In the genomic region with DNA sequence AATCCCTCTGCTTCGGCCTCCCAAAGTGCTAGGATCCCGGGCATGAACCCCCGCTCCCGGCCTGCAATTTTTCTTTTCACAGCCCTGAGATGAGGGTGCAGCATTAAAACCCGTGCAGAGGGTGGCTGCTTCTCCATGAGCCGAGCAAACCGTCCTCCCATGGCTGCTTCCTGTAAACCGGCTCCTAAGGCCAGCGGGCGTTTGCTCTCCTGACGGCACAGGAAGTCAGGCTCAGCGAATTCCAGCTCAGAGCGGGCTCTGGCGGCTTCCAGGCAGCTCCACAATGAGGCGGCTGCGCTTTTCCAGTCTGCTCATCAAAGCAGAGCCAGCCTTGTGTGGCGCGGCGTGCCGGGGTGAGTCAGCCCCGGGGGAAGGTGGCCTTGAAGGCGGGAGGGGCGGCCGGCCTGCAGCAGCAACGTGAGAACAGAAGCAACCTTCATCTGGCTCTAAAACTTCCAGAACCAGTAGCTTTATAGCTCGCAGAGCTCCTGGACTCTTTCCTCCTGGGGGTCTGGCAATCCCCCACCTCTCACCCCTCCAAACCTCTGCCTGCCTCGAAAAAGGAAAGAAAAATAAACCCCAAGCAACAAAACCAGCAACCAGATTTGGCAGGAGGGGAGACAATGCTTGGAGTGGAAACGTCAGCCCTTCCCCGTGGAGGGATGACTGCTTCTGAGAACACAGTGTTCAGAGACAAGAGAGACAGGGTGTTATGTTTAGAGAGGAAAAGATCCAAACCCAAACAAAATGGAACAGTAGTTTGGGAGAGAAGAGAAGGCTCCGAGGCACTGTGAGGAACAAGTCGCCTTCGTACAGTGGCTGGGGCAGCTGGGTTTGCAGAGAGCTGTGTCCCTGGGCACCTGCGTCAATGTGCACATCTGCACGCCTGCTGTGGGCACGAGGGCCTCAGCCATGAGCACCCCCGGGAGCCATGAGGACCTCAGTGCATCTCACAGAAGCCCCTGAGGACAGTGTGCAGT, we compare ENCODE assay signal across 7 cellular contexts.
A peak's percentile ranks its signal among the peaks of the same experiment; 100 is the strongest.
DNase-seq lines count a peak whose midpoint lies in the region; ATAC-seq and TF ChIP-seq lines count a peak whose summit lies in the region.

No MANE protein-coding gene starts in this region.

- no peaks in the 10 kb centered on the region for H3K36me3 Mint-ChIP-seq in chondrocyte (ENCODE audit: low read depth)

- peak overlapping the region; percentile 67 for H3K4me3 Mint-ChIP-seq in chondrocyte (ENCODE audit: unreplicated experiment)

- peak; percentile 19 for TF ChIP-seq POLR2A in GM19193 (IDR thresholded peaks at IDR 0.05; ENCODE audit: extremely low read depth, insufficient read depth, insufficient read length)

- H3K27me3 Mint-ChIP-seq in chondrocyte (ENCODE audit: low read depth), result no peaks in the 10 kb centered on the region

- H3K9me3 Mint-ChIP-seq in chondrocyte (ENCODE audit: low read depth), result no peaks in the 10 kb centered on the region

- TF ChIP-seq CTCF in chondrocyte (IDR thresholded peaks at IDR 0.05), result peak; percentile 72

- peaks cover 77% of the 10 kb centered on the region for H3K4me1 Mint-ChIP-seq in chondrocyte (ENCODE audit: low read depth)

- DNase-seq in NCI-H2196 treated with DMSO at 0.1 percent for 48 hours (lab: John Stamatoyannopoulos, UW; ENCODE audit: unreplicated experiment), result peak; percentile 73
- DNase-seq in activated CD4-positive, alpha-beta T cell treated with anti-CD3 and anti-CD28 coated beads for 4 hours, result peak; percentile 71 to 76
- peak; percentile 99 for DNase-seq in chondrocyte (ENCODE audit: low spot score)
- peak; percentile 98 for DNase-seq in kidney tubule cell (ENCODE audit: low spot score)
- DNase-seq in stimulated activated CD4-positive, alpha-beta T cell treated with anti-CD3 and anti-CD28 coated beads, Interleukin-15, amount 100 ng/mL, for 24 hours, result peak; percentile 82

- ATAC-seq in HG02678 (IDR thresholded peaks at IDR 0.05; ENCODE audit: unreplicated experiment), result no peak

- peak overlapping the region; percentile 100 for H3K27ac Mint-ChIP-seq in chondrocyte (ENCODE audit: unreplicated experiment)
